In genomic region chr3:101925110-101925509, GRCh38 we compare ENCODE assay signal across 7 cellular contexts.
DNase-seq lines count a peak whose midpoint lies in the region; ATAC-seq and TF ChIP-seq lines count a peak whose summit lies in the region.
"Not testable (repeated sequence)": the region's sequence is repeated elsewhere in the genome, so short reads cannot be mapped to it uniquely, and the experiment has no call there.

No MANE protein-coding gene starts in this region.

- peak overlapping the region; percentile 94 to 99; a peak in 3 of 4 replicates for H4K8ac ChIP-seq in IMR-90 (ENCODE audit: low read depth in 2 of 2, low read length in 2 of 2)

- H3K9me3 ChIP-seq in CD4-positive, CD25-positive, alpha-beta regulatory T cell (ENCODE audit: control insufficient read depth in 2 of 2, low read length in 2 of 2); IMR-90 (ENCODE audit: control insufficient read depth, insufficient read depth, low read length): not testable (repeated sequence)

- peak overlapping the region; percentile 56; the same call in 1 of the 2 replicates for H4K91ac ChIP-seq in IMR-90 (ENCODE audit: insufficient read depth, low read depth, low read length)

- peak overlapping the region; percentile 52 for H2BK5ac ChIP-seq in IMR-90 (ENCODE audit: low read depth, low read length, poor library complexity, severe bottlenecking)

- not testable (repeated sequence) for H3K79me1 ChIP-seq in IMR-90 (ENCODE audit: low read depth in 1 of 2, low read length in 2 of 2)

- TF ChIP-seq POLR2A in IMR-90 (IDR thresholded peaks at IDR 0.05; ENCODE audit: low read depth, low read length): not testable (repeated sequence)

- not testable (repeated sequence) for H3K36me3 Mint-ChIP-seq in CD4-positive, CD25-positive, alpha-beta regulatory T cell; activated CD8-positive, alpha-beta T cell treated with anti-CD3 and anti-CD28 coated beads for 36 hours (ENCODE audit: low read depth); activated naive CD8-positive, alpha-beta T cell; nephron (ENCODE audit: low read depth)
- peaks cover 27% of the 10 kb centered on the region for H3K36me3 Mint-ChIP-seq in T-helper 1 cell treated with Interleukin-12 subunit alpha and Interleukin-12 subunit beta and Interleukin-4 antibody, amounts not matched to agents 30 μg/mL and 1 μg/mL, for 36 hours (ENCODE audit: low read depth)

- intact Hi-C loops in IMR-90 (cut with micrococcal nuclease); activated CD8-positive, alpha-beta T cell treated with anti-CD3 and anti-CD28 coated beads for 36 hours (cut with micrococcal nuclease): not testable (repeated sequence)

- H3K4me2 ChIP-seq in IMR-90 (ENCODE audit: low read depth, low read length): not testable (repeated sequence)

- H3K36me3 ChIP-seq in CD4-positive, CD25-positive, alpha-beta regulatory T cell (ENCODE audit: control insufficient read depth, insufficient read depth, low read length); IMR-90 (ENCODE audit: control insufficient read depth, insufficient read depth, low read length): not testable (repeated sequence)

- H2BK15ac ChIP-seq in IMR-90 (ENCODE audit: low read depth, low read length): peak overlapping the region; percentile 68; the same call in 1 of the 3 replicates

- peaks cover 17% of the 10 kb centered on the region for H3K4me1 ChIP-seq in CD4-positive, CD25-positive, alpha-beta regulatory T cell (ENCODE audit: control insufficient read depth, insufficient read depth, low read length, poor library complexity, severe bottlenecking)
- peaks cover 13% of the 10 kb centered on the region for H3K4me1 ChIP-seq in IMR-90 (ENCODE audit: control insufficient read depth, insufficient read depth, low read length)

- H3K23ac ChIP-seq in IMR-90 (ENCODE audit: low read depth, low read length): not testable (repeated sequence)

- H2BK120ac ChIP-seq in IMR-90 (ENCODE audit: low read depth, low read length): peak overlapping the region; percentile 92; the same call in 1 of the 2 replicates

- dilution Hi-C loops in IMR-90 (cut with HindIII; ENCODE audit: low sequenced_read_pairs, unreplicated experiment): not testable (repeated sequence)

- peak overlapping the region; percentile 94 for H3K14ac ChIP-seq in IMR-90 (replicated peaks; ENCODE audit: low read depth, low read length)

- H3K4ac ChIP-seq in IMR-90 (ENCODE audit: low read depth, low read length): peak overlapping the region; percentile 91; the same call in 1 of the 2 replicates

- peaks cover 5 to 33% (median 18%) of the 10 kb centered on the region in 4 donors for H3K4me1 Mint-ChIP-seq in CD4-positive, CD25-positive, alpha-beta regulatory T cell
- H3K4me1 Mint-ChIP-seq in T-helper 1 cell treated with Interleukin-12 subunit alpha and Interleukin-12 subunit beta and Interleukin-4 antibody, amounts not matched to agents 30 μg/mL and 1 μg/mL, for 36 hours (ENCODE audit: low read depth): peaks cover 34% of the 10 kb centered on the region
- peaks cover 31% of the 10 kb centered on the region for H3K4me1 Mint-ChIP-seq in activated CD8-positive, alpha-beta T cell treated with anti-CD3 and anti-CD28 coated beads for 36 hours (ENCODE audit: low read depth)
- peaks cover 28% of the 10 kb centered on the region for H3K4me1 Mint-ChIP-seq in activated naive CD8-positive, alpha-beta T cell (ENCODE audit: low read depth)
- peaks cover 14% of the 10 kb centered on the region for H3K4me1 Mint-ChIP-seq in nephron

- not testable (repeated sequence) for H4K20me1 ChIP-seq in IMR-90 (ENCODE audit: insufficient read depth, low read length)

- not testable (repeated sequence) for TF ChIP-seq RAD21 in IMR-90 (IDR thresholded peaks at IDR 0.05; ENCODE audit: low read length)

- H3K9me3 Mint-ChIP-seq in CD4-positive, CD25-positive, alpha-beta regulatory T cell; activated CD8-positive, alpha-beta T cell treated with anti-CD3 and anti-CD28 coated beads for 36 hours; activated naive CD8-positive, alpha-beta T cell (ENCODE audit: low read depth): not testable (repeated sequence)
- H3K9me3 Mint-ChIP-seq in T-helper 1 cell treated with Interleukin-12 subunit alpha and Interleukin-12 subunit beta and Interleukin-4 antibody, amounts not matched to agents 30 μg/mL and 1 μg/mL, for 36 hours: peaks cover 23% of the 10 kb centered on the region
- peaks cover 19% of the 10 kb centered on the region for H3K9me3 Mint-ChIP-seq in nephron

- H3K27ac ChIP-seq in CD4-positive, CD25-positive, alpha-beta regulatory T cell (ENCODE audit: insufficient read depth, low read length, poor library complexity, severe bottlenecking); IMR-90 (ENCODE audit: insufficient read depth, low read length): not testable (repeated sequence)

- not testable (repeated sequence) for H3K27me3 ChIP-seq in CD4-positive, CD25-positive, alpha-beta regulatory T cell (ENCODE audit: control insufficient read depth, insufficient read depth, low read length); IMR-90 (ENCODE audit: control insufficient read depth, insufficient read depth, low read length)

- no CpG with 5 or more reads among the region's 1 CpG for WGBS in IMR-90 (ENCODE audit: extremely low coverage in 2 of 2, insufficient read length in 1 of 2), 2 experiments

- POLR2A ChIA-PET in IMR-90 (lab: Charles Lee; ENCODE audit: unreplicated experiment): not testable (repeated sequence)
- POLR2A ChIA-PET in activated CD8-positive, alpha-beta T cell treated with anti-CD3 and anti-CD28 coated beads for 36 hours (lab: Charles Lee): interaction anchor here (0.6 to 1.4 kb wide), 3 partner anchors 11 to 71 kb away, joined by 3 to 5 read pairs (median 3); no protein-coding TSS in a partner anchor

- CTCF ChIA-PET in IMR-90 (lab: Yijun Ruan, JAX): interaction anchor here (1.4 kb wide), 1 partner anchor 11 kb away, joined by 4 read pairs; no protein-coding TSS in a partner anchor
- CTCF ChIA-PET in activated CD8-positive, alpha-beta T cell treated with anti-CD3 and anti-CD28 coated beads for 36 hours (lab: Charles Lee): interaction anchor here (0.9 to 2.0 kb wide), 5 partner anchors 11 to 304 kb away, joined by 3 to 10 read pairs (median 4); no protein-coding TSS in a partner anchor

- not testable (repeated sequence) for H3K56ac ChIP-seq in IMR-90 (ENCODE audit: extremely low read depth, insufficient read depth, low read length)

- H3K18ac ChIP-seq in IMR-90 (ENCODE audit: low read depth, low read length): peak overlapping the region; percentile 9; the same call in 1 of the 2 replicates

- peak overlapping the region in 2 of 3 donors; percentile 18 to 72 for H3K27ac Mint-ChIP-seq in CD4-positive, CD25-positive, alpha-beta regulatory T cell
- peak overlapping the region; percentile 78 for H3K27ac Mint-ChIP-seq in T-helper 1 cell treated with Interleukin-12 subunit alpha and Interleukin-12 subunit beta and Interleukin-4 antibody, amounts not matched to agents 30 μg/mL and 1 μg/mL, for 36 hours
- H3K27ac Mint-ChIP-seq in activated CD8-positive, alpha-beta T cell treated with anti-CD3 and anti-CD28 coated beads for 36 hours: peak overlapping the region; percentile 14
- H3K27ac Mint-ChIP-seq in activated naive CD8-positive, alpha-beta T cell: peak overlapping the region; percentile 11
- H3K27ac Mint-ChIP-seq in nephron: peak overlapping the region in 2 of 3 experiments; percentile 20 to 58

- peak overlapping the region; percentile 65 for H2AK9ac ChIP-seq in IMR-90 (replicated peaks; ENCODE audit: low read depth, low read length, poor library complexity)

- H3K4me3 Mint-ChIP-seq in CD4-positive, CD25-positive, alpha-beta regulatory T cell: peak overlapping the region in 1 of 4 donors; percentile 53
- H3K4me3 Mint-ChIP-seq in T-helper 1 cell treated with Interleukin-12 subunit alpha and Interleukin-12 subunit beta and Interleukin-4 antibody, amounts not matched to agents 30 μg/mL and 1 μg/mL, for 36 hours: peak overlapping the region; percentile 41
- not testable (repeated sequence) for H3K4me3 Mint-ChIP-seq in activated CD8-positive, alpha-beta T cell treated with anti-CD3 and anti-CD28 coated beads for 36 hours; nephron
- H3K4me3 Mint-ChIP-seq in activated naive CD8-positive, alpha-beta T cell: peak overlapping the region; percentile 38

- in situ Hi-C loops in IMR-90 (cut with MboI; ENCODE audit: low sequenced_read_pairs): not testable (repeated sequence)

- H3K27me3 Mint-ChIP-seq in CD4-positive, CD25-positive, alpha-beta regulatory T cell; T-helper 1 cell treated with Interleukin-12 subunit alpha and Interleukin-12 subunit beta and Interleukin-4 antibody, amounts not matched to agents 30 μg/mL and 1 μg/mL, for 36 hours (ENCODE audit: low read depth); activated CD8-positive, alpha-beta T cell treated with anti-CD3 and anti-CD28 coated beads for 36 hours; activated naive CD8-positive, alpha-beta T cell; nephron (ENCODE audit: low read depth): not testable (repeated sequence)

- BruUV-seq in IMR-90 (replicated peaks; lab: Mats Ljungman, UMichigan): not testable (repeated sequence)

- ATAC-seq in CD4-positive, CD25-positive, alpha-beta regulatory T cell (ENCODE audit: low read depth in 2 of 2); IMR-90 (ENCODE audit: low read depth): not testable (repeated sequence)
- peak; percentile 47 for ATAC-seq in activated CD8-positive, alpha-beta T cell treated with anti-CD3 and anti-CD28 coated beads for 36 hours
- peak; percentile 8 for ATAC-seq in esophagus mucosa

- peak overlapping the region; percentile 83 for H2AK5ac ChIP-seq in IMR-90 (ENCODE audit: low read depth, low read length)

- peak overlapping the region; percentile 89; the same call in 1 of the 2 replicates for H4K5ac ChIP-seq in IMR-90 (ENCODE audit: low read depth, low read length)

- H2AFZ ChIP-seq in IMR-90 (replicated peaks; ENCODE audit: low read length, poor library complexity): not testable (repeated sequence)

- H2BK20ac ChIP-seq in IMR-90 (ENCODE audit: low read depth, low read length): peak overlapping the region; percentile 66

- not testable (repeated sequence) for DNase-seq in CD4-positive, CD25-positive, alpha-beta regulatory T cell; IMR-90
- DNase-seq in activated CD8-positive, alpha-beta T cell treated with anti-CD3 and anti-CD28 coated beads for 36 hours: peak; percentile 54

- peaks cover 14% of the 10 kb centered on the region for H3K9me1 ChIP-seq in IMR-90 (ENCODE audit: insufficient read depth, low read length)

- not testable (repeated sequence) for H3K9ac ChIP-seq in IMR-90 (ENCODE audit: low read depth, low read length)

- not testable (repeated sequence) for H3K4me3 ChIP-seq in CD4-positive, CD25-positive, alpha-beta regulatory T cell (ENCODE audit: low read depth, low read length); IMR-90 (ENCODE audit: insufficient read depth, low read depth, low read length)

- TF ChIP-seq CTCF in IMR-90 (conservative IDR thresholded peaks at IDR 0.05; ENCODE audit: low read depth, low read length); activated CD8-positive, alpha-beta T cell treated with anti-CD3 and anti-CD28 coated beads for 36 hours (IDR thresholded peaks at IDR 0.05); nephron (IDR thresholded peaks at IDR 0.05; ENCODE audit: unreplicated experiment in 3 of 3): not testable (repeated sequence)

Comparison
In these comparisons a context has a peak if more than half of its experiments do, and no peak if none do; other contexts are left out.
1. H3K27ac Mint-ChIP-seq: peak in every context shown above with its lines; median percentile 78 in T-helper 1 cell treated with Interleukin-12 subunit alpha and Interleukin-12 subunit beta and Interleukin-4 antibody, amounts not matched to agents 30 μg/mL and 1 μg/mL, for 36 hours; 45 in CD4-positive, CD25-positive, alpha-beta regulatory T cell; 39 in nephron; 14 in activated CD8-positive, alpha-beta T cell treated with anti-CD3 and anti-CD28 coated beads for 36 hours; 11 in activated naive CD8-positive, alpha-beta T cell.